7 cellular contexts compared by ENCODE assay signal in genomic region chr3:36453896-36454295, GRCh38.
DNase-seq lines count a peak whose midpoint lies in the region; ATAC-seq and TF ChIP-seq lines count a peak whose summit lies in the region.
"Not testable (repeated sequence)": the region's sequence is repeated elsewhere in the genome, so short reads cannot be mapped to it uniquely, and the experiment has no call there.

No MANE protein-coding gene starts in this region.

- H3K4me3 ChIP-seq in CD8-positive, alpha-beta T cell (ENCODE audit: low read depth, low read length): not testable (repeated sequence)

- POLR2A ChIA-PET in CD8-positive, alpha-beta T cell (lab: Charles Lee); activated CD4-positive, alpha-beta T cell treated with anti-CD3 and anti-CD28 coated beads, Interleukin-2, amount 10 ng/mL, durations not matched to agents 7 days and 5 days (lab: Charles Lee): not testable (repeated sequence)

- not testable (repeated sequence) for H3K9me3 ChIP-seq in CD8-positive, alpha-beta T cell (ENCODE audit: low read length)

- intact Hi-C loops in CD8-positive, alpha-beta T cell (cut with DNase I, micrococcal nuclease); dendritic cell treated with granulocyte-macrophage colony-stimulating factor and Interleukin-4, amounts not matched to agents 40 ng/mL and 50 ng/mL, for 4 days (cut with micrococcal nuclease): not testable (repeated sequence)

- H3K27ac Mint-ChIP-seq in CD8-positive, alpha-beta T cell; activated T-cell treated with anti-CD3 and anti-CD28 coated beads, Interleukin-2, amount 50 U/mL, for 24 hours; memory B cell: not testable (repeated sequence)
- H3K27ac Mint-ChIP-seq in activated CD4-positive, alpha-beta T cell treated with anti-CD3 and anti-CD28 coated beads, Interleukin-2, amount 10 ng/mL, durations not matched to agents 7 days and 5 days: peak overlapping the region; percentile 71
- peak overlapping the region; percentile 11 for H3K27ac Mint-ChIP-seq in dendritic cell treated with granulocyte-macrophage colony-stimulating factor and Interleukin-4, amounts not matched to agents 40 ng/mL and 50 ng/mL, for 4 days
- peak overlapping the region; percentile 40 for H3K27ac Mint-ChIP-seq in nephron progenitor cell

- H3K4me1 Mint-ChIP-seq in CD8-positive, alpha-beta T cell (ENCODE audit: low read depth); activated CD4-positive, alpha-beta T cell treated with anti-CD3 and anti-CD28 coated beads, Interleukin-2, amount 10 ng/mL, durations not matched to agents 7 days and 5 days; activated T-cell treated with anti-CD3 and anti-CD28 coated beads, Interleukin-2, amount 50 U/mL, for 24 hours (ENCODE audit: low read depth); memory B cell; nephron progenitor cell: not testable (repeated sequence)
- peaks cover 49% of the 10 kb centered on the region for H3K4me1 Mint-ChIP-seq in dendritic cell treated with granulocyte-macrophage colony-stimulating factor and Interleukin-4, amounts not matched to agents 40 ng/mL and 50 ng/mL, for 4 days (ENCODE audit: low read depth)

- H3K9me3 Mint-ChIP-seq in CD8-positive, alpha-beta T cell; activated CD4-positive, alpha-beta T cell treated with anti-CD3 and anti-CD28 coated beads, Interleukin-2, amount 10 ng/mL, durations not matched to agents 7 days and 5 days; activated T-cell treated with anti-CD3 and anti-CD28 coated beads, Interleukin-2, amount 50 U/mL, for 24 hours; dendritic cell treated with granulocyte-macrophage colony-stimulating factor and Interleukin-4, amounts not matched to agents 40 ng/mL and 50 ng/mL, for 4 days; memory B cell; nephron progenitor cell: not testable (repeated sequence)

- TF ChIP-seq CTCF in CD8-positive, alpha-beta T cell (IDR thresholded peaks at IDR 0.05); nephron progenitor cell (IDR thresholded peaks at IDR 0.05): not testable (repeated sequence)

- H3K27me3 ChIP-seq in CD8-positive, alpha-beta T cell (ENCODE audit: insufficient read depth, low read length): not testable (repeated sequence)

- H3K27ac ChIP-seq in CD8-positive, alpha-beta T cell (ENCODE audit: low read depth, low read length): not testable (repeated sequence)

- DNase-seq in CD8-positive, alpha-beta T cell; activated T-cell treated with anti-CD3 and anti-CD28 coated beads, Interleukin-2, amount 50 U/mL, for 24 hours; memory B cell (ENCODE audit: low spot score in 2 of 2); nephron progenitor cell: not testable (repeated sequence)
- peak; percentile 4 for DNase-seq in NOMO-1 treated with dmso at 0.1 percent for 144 hours (lab: John Stamatoyannopoulos, UW; ENCODE audit: unreplicated experiment)
- peak; percentile 8 for DNase-seq in activated CD4-positive, alpha-beta T cell treated with anti-CD3 and anti-CD28 coated beads, Interleukin-2, amount 10 ng/mL, durations not matched to agents 7 days and 5 days

- not testable (repeated sequence) for H3K4me1 ChIP-seq in CD8-positive, alpha-beta T cell (ENCODE audit: insufficient read depth, low read length)

- H3K36me3 Mint-ChIP-seq in CD8-positive, alpha-beta T cell; activated CD4-positive, alpha-beta T cell treated with anti-CD3 and anti-CD28 coated beads, Interleukin-2, amount 10 ng/mL, durations not matched to agents 7 days and 5 days (ENCODE audit: low read depth); activated T-cell treated with anti-CD3 and anti-CD28 coated beads, Interleukin-2, amount 50 U/mL, for 24 hours (ENCODE audit: low read depth); memory B cell; nephron progenitor cell (ENCODE audit: low read depth): not testable (repeated sequence)
- H3K36me3 Mint-ChIP-seq in dendritic cell treated with granulocyte-macrophage colony-stimulating factor and Interleukin-4, amounts not matched to agents 40 ng/mL and 50 ng/mL, for 4 days (ENCODE audit: low read depth): peaks cover 95% of the 10 kb centered on the region

- CTCF ChIA-PET in CD8-positive, alpha-beta T cell (lab: Charles Lee): interaction anchor here (0.6 kb wide), 1 partner anchor 737 kb away, joined by 3 read pairs; no protein-coding TSS in a partner anchor
- CTCF ChIA-PET in activated CD4-positive, alpha-beta T cell treated with anti-CD3 and anti-CD28 coated beads, Interleukin-2, amount 10 ng/mL, durations not matched to agents 7 days and 5 days (lab: Charles Lee): interaction anchor here (0.8 kb wide), 1 partner anchor 49 kb away, joined by 4 read pairs; no protein-coding TSS in a partner anchor

- H3K27me3 Mint-ChIP-seq in CD8-positive, alpha-beta T cell (ENCODE audit: low read depth); activated CD4-positive, alpha-beta T cell treated with anti-CD3 and anti-CD28 coated beads, Interleukin-2, amount 10 ng/mL, durations not matched to agents 7 days and 5 days; activated T-cell treated with anti-CD3 and anti-CD28 coated beads, Interleukin-2, amount 50 U/mL, for 24 hours; dendritic cell treated with granulocyte-macrophage colony-stimulating factor and Interleukin-4, amounts not matched to agents 40 ng/mL and 50 ng/mL, for 4 days; memory B cell; nephron progenitor cell (ENCODE audit: low read depth, poor library complexity): not testable (repeated sequence)

- not testable (repeated sequence) for H3K36me3 ChIP-seq in CD8-positive, alpha-beta T cell (ENCODE audit: insufficient read depth, low read length)

- not testable (repeated sequence) for ATAC-seq in CD8-positive, alpha-beta T cell; memory B cell (ENCODE audit: low read depth)

- peak overlapping the region; percentile 42 for H3K4me3 Mint-ChIP-seq in CD8-positive, alpha-beta T cell
- peak overlapping the region; percentile 67 for H3K4me3 Mint-ChIP-seq in activated CD4-positive, alpha-beta T cell treated with anti-CD3 and anti-CD28 coated beads, Interleukin-2, amount 10 ng/mL, durations not matched to agents 7 days and 5 days
- peak overlapping the region; percentile 28 for H3K4me3 Mint-ChIP-seq in activated T-cell treated with anti-CD3 and anti-CD28 coated beads, Interleukin-2, amount 50 U/mL, for 24 hours
- not testable (repeated sequence) for H3K4me3 Mint-ChIP-seq in dendritic cell treated with granulocyte-macrophage colony-stimulating factor and Interleukin-4, amounts not matched to agents 40 ng/mL and 50 ng/mL, for 4 days; nephron progenitor cell
- H3K4me3 Mint-ChIP-seq in memory B cell: peak overlapping the region; percentile 28
